Comparison of ENCODE assay signal across 24 cellular contexts in the genomic region with DNA sequence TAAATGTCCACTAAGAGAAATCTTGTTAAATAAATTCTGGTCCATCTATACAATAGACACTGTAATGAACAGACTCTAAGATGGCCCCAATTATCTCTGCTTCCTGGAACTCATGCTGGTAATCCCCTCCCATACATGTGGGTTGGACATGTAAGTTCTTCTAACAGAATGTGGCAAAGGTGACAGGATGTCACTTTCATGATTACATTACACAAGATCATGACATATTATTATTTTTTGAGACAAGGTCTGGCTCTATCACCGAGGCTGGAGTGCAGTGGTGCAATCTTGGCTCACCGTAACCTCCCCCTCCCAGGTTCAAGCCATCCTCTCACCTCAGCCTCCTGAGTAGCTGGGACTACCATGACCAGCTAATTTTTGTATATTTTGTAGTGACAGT. TPM values are rescaled to one million over a fixed set of nuclear protein-coding genes. Genes with fewer than 3 reads are reported as not detected.
DNase-seq lines count a peak whose midpoint lies in the region; ATAC-seq lines count a peak whose summit lies in the region.
"Had no signal": no experiment of that assay in that cellular context is flagged by ENCODE, and none has a peak within 500 bp of the region (broad histone marks: within the 10 kb centered on the region; RNA-seq: fewer than 3 reads in every experiment).

No MANE protein-coding gene starts in this region.

- peak overlapping the region; percentile 88 for H3K27ac Mint-ChIP-seq in activated T-cell treated with anti-CD3 and anti-CD28 coated beads, Interleukin-2, amount 50 U/mL, for 72 hours
- H3K27ac Mint-ChIP-seq in T-helper 1 cell treated with Interleukin-12 subunit alpha and Interleukin-12 subunit beta and Interleukin-4 antibody, amounts not matched to agents 30 μg/mL and 1 μg/mL, for 36 hours = peak overlapping the region; percentile 90
- H3K27ac Mint-ChIP-seq in activated naive CD8-positive, alpha-beta T cell treated with anti-CD3 and anti-CD28 coated beads, Interleukin-2, amount 10 ng/mL, durations not matched to agents 7 days and 5 days = peak overlapping the region; percentile 85

- H3K9me3 Mint-ChIP-seq in activated T-cell treated with anti-CD3 and anti-CD28 coated beads, Interleukin-2, amount 50 U/mL, for 72 hours = peaks cover 2 to 3% of the 10 kb centered on the region in 2 donors
- no peaks in the 10 kb centered on the region for H3K9me3 Mint-ChIP-seq in T-helper 1 cell treated with Interleukin-12 subunit alpha and Interleukin-12 subunit beta and Interleukin-4 antibody, amounts not matched to agents 30 μg/mL and 1 μg/mL, for 36 hours
- H3K9me3 Mint-ChIP-seq in activated naive CD8-positive, alpha-beta T cell treated with anti-CD3 and anti-CD28 coated beads, Interleukin-2, amount 10 ng/mL, durations not matched to agents 7 days and 5 days = peaks cover 1% of the 10 kb centered on the region
- H3K9me3 Mint-ChIP-seq: CD4-positive, CD25-positive, alpha-beta regulatory T cell; naive B cell had no signal

- H3K27me3 Mint-ChIP-seq in activated T-cell treated with anti-CD3 and anti-CD28 coated beads, Interleukin-2, amount 50 U/mL, for 72 hours (ENCODE audit: low read depth) = no peaks in the 10 kb centered on the region
- H3K27me3 Mint-ChIP-seq in T-helper 1 cell treated with Interleukin-12 subunit alpha and Interleukin-12 subunit beta and Interleukin-4 antibody, amounts not matched to agents 30 μg/mL and 1 μg/mL, for 36 hours (ENCODE audit: low read depth) = no peaks in the 10 kb centered on the region
- no peaks in the 10 kb centered on the region for H3K27me3 Mint-ChIP-seq in activated naive CD8-positive, alpha-beta T cell treated with anti-CD3 and anti-CD28 coated beads, Interleukin-2, amount 10 ng/mL, durations not matched to agents 7 days and 5 days
- H3K27me3 Mint-ChIP-seq: CD4-positive, CD25-positive, alpha-beta regulatory T cell; naive B cell had no signal

- POLR2A ChIA-PET in activated naive CD8-positive, alpha-beta T cell treated with anti-CD3 and anti-CD28 coated beads, Interleukin-2, amount 10 ng/mL, durations not matched to agents 7 days and 5 days (lab: Charles Lee) = interaction anchor here (2.0 kb wide), 1 partner anchor 15 kb away, joined by 11 read pairs; a partner anchor contains a TSS

- peaks cover 17% of the 10 kb centered on the region for H3K4me1 Mint-ChIP-seq in activated T-cell treated with anti-CD3 and anti-CD28 coated beads, Interleukin-2, amount 50 U/mL, for 72 hours (ENCODE audit: low read depth)
- peaks cover 16% of the 10 kb centered on the region for H3K4me1 Mint-ChIP-seq in T-helper 1 cell treated with Interleukin-12 subunit alpha and Interleukin-12 subunit beta and Interleukin-4 antibody, amounts not matched to agents 30 μg/mL and 1 μg/mL, for 36 hours (ENCODE audit: low read depth)
- peaks cover 11% of the 10 kb centered on the region for H3K4me1 Mint-ChIP-seq in activated naive CD8-positive, alpha-beta T cell treated with anti-CD3 and anti-CD28 coated beads, Interleukin-2, amount 10 ng/mL, durations not matched to agents 7 days and 5 days
- H3K4me1 Mint-ChIP-seq: naive B cell had no signal

- peak overlapping the region; percentile 38 to 43 for H3K4me3 Mint-ChIP-seq in activated T-cell treated with anti-CD3 and anti-CD28 coated beads, Interleukin-2, amount 50 U/mL, for 72 hours
- peak overlapping the region; percentile 10 for H3K4me3 Mint-ChIP-seq in T-helper 1 cell treated with Interleukin-12 subunit alpha and Interleukin-12 subunit beta and Interleukin-4 antibody, amounts not matched to agents 30 μg/mL and 1 μg/mL, for 36 hours
- H3K4me3 Mint-ChIP-seq in activated naive CD8-positive, alpha-beta T cell treated with anti-CD3 and anti-CD28 coated beads, Interleukin-2, amount 10 ng/mL, durations not matched to agents 7 days and 5 days = peak overlapping the region; percentile 28
- H3K4me3 Mint-ChIP-seq: CD4-positive, CD25-positive, alpha-beta regulatory T cell; naive B cell had no signal

- ATAC-seq in activated T-cell treated with anti-CD3 and anti-CD28 coated beads, Interleukin-2, amount 50 U/mL, for 72 hours (replicated peaks in 1 of 2) = peak; percentile 98 to 99
- peak; percentile 99 for ATAC-seq in activated naive CD8-positive, alpha-beta T cell treated with anti-CD3 and anti-CD28 coated beads, Interleukin-2, amount 10 ng/mL, durations not matched to agents 7 days and 5 days (ENCODE audit: low read depth)
- peak; percentile 97 for ATAC-seq in stimulated activated naive CD8-positive, alpha-beta T cell treated with anti-CD3 and anti-CD28 coated beads, Interleukin-15, Interleukin-2, amounts not matched to agents 100 U/mL and 50 U/mL, for 24 hours
- ATAC-seq: HepG2 had no signal

- H3K36me3 Mint-ChIP-seq in activated T-cell treated with anti-CD3 and anti-CD28 coated beads, Interleukin-2, amount 50 U/mL, for 72 hours (ENCODE audit: insufficient read depth in 2 of 2) = peaks cover 7 to 18% of the 10 kb centered on the region in 2 donors
- H3K36me3 Mint-ChIP-seq in T-helper 1 cell treated with Interleukin-12 subunit alpha and Interleukin-12 subunit beta and Interleukin-4 antibody, amounts not matched to agents 30 μg/mL and 1 μg/mL, for 36 hours (ENCODE audit: low read depth) = peaks cover 21% of the 10 kb centered on the region
- peaks cover 34% of the 10 kb centered on the region for H3K36me3 Mint-ChIP-seq in activated naive CD8-positive, alpha-beta T cell treated with anti-CD3 and anti-CD28 coated beads, Interleukin-2, amount 10 ng/mL, durations not matched to agents 7 days and 5 days

- DNase-seq in activated T-cell treated with anti-CD3 and anti-CD28 coated beads, Interleukin-2, amount 50 U/mL, for 72 hours = peak; percentile 51 to 54
- no peak for DNase-seq in activated T-cell treated with anti-CD3 and anti-CD28 coated beads, Interleukin-2, amount 50 U/mL, for 1 hour
- DNase-seq in activated naive CD8-positive, alpha-beta T cell treated with anti-CD3 and anti-CD28 coated beads, Interleukin-2, amount 10 ng/mL, durations not matched to agents 7 days and 5 days = no peak
- peak; percentile 4 for DNase-seq in stimulated activated naive CD8-positive, alpha-beta T cell treated with anti-CD3 and anti-CD28 coated beads, Interleukin-15, Interleukin-2, amounts not matched to agents 100 U/mL and 50 U/mL, for 24 hours
- no peak for DNase-seq in NCI-H774 (lab: John Stamatoyannopoulos, UW)
- DNase-seq in NAMALWA (ENCODE audit: low spot score) = no peak
- DNase-seq: EL; left ventricle myocardium inferior; naive B cell; NCI-H187; NCI-H526; retina; RPMI8226; stimulated activated CD4-positive, alpha-beta T cell treated with anti-CD3 and anti-CD28 coated beads, Interleukin-2, amount 100 ng/mL, for 48 hours; stimulated activated naive CD4-positive, alpha-beta T cell treated with Interleukin-2 at 50 U/mL for 16 hours; tibial artery had no signal

RNA-seq across cellular contexts. Expression of a gene that starts 14.6 kb away (rescaled TPM):
- 100 to 1,000 TPM; 190 to 199 TPM for total RNA-seq in activated T-cell treated with anti-CD3 and anti-CD28 coated beads, Interleukin-2, amount 50 U/mL, for 72 hours
- total RNA-seq in activated naive CD8-positive, alpha-beta T cell treated with anti-CD3 and anti-CD28 coated beads, Interleukin-2, amount 10 ng/mL, durations not matched to agents 7 days and 5 days = 100 to 1,000 TPM; 162 to 163 TPM

RNA-seq across cellular contexts. Expression of a gene that starts 30.6 kb away (rescaled TPM):
- not detected for total RNA-seq in activated T-cell treated with anti-CD3 and anti-CD28 coated beads, Interleukin-2, amount 50 U/mL, for 72 hours
- not detected for total RNA-seq in activated naive CD8-positive, alpha-beta T cell treated with anti-CD3 and anti-CD28 coated beads, Interleukin-2, amount 10 ng/mL, durations not matched to agents 7 days and 5 days
- total RNA-seq: CD4-positive, CD25-positive, alpha-beta regulatory T cell; dermis microvascular lymphatic vessel endothelial cell; LHCN-M2; osteocyte; SK-MEL-5; T-helper 1 cell treated with Interleukin-12 subunit alpha and Interleukin-12 subunit beta and Interleukin-4 antibody, amounts not matched to agents 30 ng/mL and 1 ng/mL, for 36 hours had no signal

RNA-seq across cellular contexts. Expression of a gene that starts 45.2 kb away (rescaled TPM):
- total RNA-seq in activated T-cell treated with anti-CD3 and anti-CD28 coated beads, Interleukin-2, amount 50 U/mL, for 72 hours = 10 to 100 TPM; 45.6 to 47.9 TPM
- 10 to 100 TPM; 36.7 to 44.3 TPM for total RNA-seq in activated naive CD8-positive, alpha-beta T cell treated with anti-CD3 and anti-CD28 coated beads, Interleukin-2, amount 10 ng/mL, durations not matched to agents 7 days and 5 days

Comparison
In these comparisons a context has a peak if more than half of its experiments do, and no peak if none do; other contexts are left out.
1. DNase-seq: peak in activated T-cell treated with anti-CD3 and anti-CD28 coated beads, Interleukin-2, amount 50 U/mL, for 72 hours (2 of 2) and stimulated activated naive CD8-positive, alpha-beta T cell treated with anti-CD3 and anti-CD28 coated beads, Interleukin-15, Interleukin-2, amounts not matched to agents 100 U/mL and 50 U/mL, for 24 hours (single experiment); none in activated T-cell treated with anti-CD3 and anti-CD28 coated beads, Interleukin-2, amount 50 U/mL, for 1 hour (single experiment), activated naive CD8-positive, alpha-beta T cell treated with anti-CD3 and anti-CD28 coated beads, Interleukin-2, amount 10 ng/mL, durations not matched to agents 7 days and 5 days (single experiment), NCI-H774 (single experiment) and NAMALWA (single experiment).
2. Peak in every context shown above with its lines, with median percentiles within 50 percentile points of each other: ATAC-seq, H3K27ac Mint-ChIP-seq and H3K4me3 Mint-ChIP-seq.